9 cellular contexts compared by ENCODE assay signal in genomic region chr1:45327644-45328515, GRCh38. TPM values are rescaled to one million over a fixed set of nuclear protein-coding genes. Genes with fewer than 3 reads are reported as not detected.
DNase-seq lines count a peak whose midpoint lies in the region; ATAC-seq and TF ChIP-seq lines count a peak whose summit lies in the region.
"Had no signal": no experiment of that assay in that cellular context is flagged by ENCODE, and none has a peak within 500 bp of the region (broad histone marks: within the 10 kb centered on the region; RNA-seq: fewer than 3 reads in every experiment).

No MANE protein-coding gene starts in this region.

- no peaks in the 10 kb centered on the region for H4K20me1 ChIP-seq in SK-N-SH (ENCODE audit: insufficient read depth)

- POLR2A ChIA-PET in SK-N-SH (lab: Yijun Ruan, JAX) = interaction anchor here (0.5 to 4.9 kb wide), 4 partner anchors 12 to 121 kb away, joined by 3 to 38 read pairs (median 4); partner anchors contain the start of genes MUTYH and TOE1

- no peaks in the 10 kb centered on the region for H3K79me2 ChIP-seq in SK-N-SH (ENCODE audit: insufficient read depth)

- H3K9me3 ChIP-seq in SK-N-SH = no peaks in the 10 kb centered on the region

- TF ChIP-seq CTCF in SK-N-SH (IDR thresholded peaks at IDR 0.05) = no peak

- H3K27ac ChIP-seq in SK-N-SH (ENCODE audit: low read depth in 2 of 2, low read length in 1 of 2) (peak overlapping the region in 1 of 2 experiments; percentile 13; a peak in 1 of 4 replicates), skin epidermis (no peak overlapping the region)

- H3K4me2 ChIP-seq in SK-N-SH = no peak overlapping the region

- DNase-seq in SK-N-SH (peak; percentile 48), NCI-H2029 (lab: John Stamatoyannopoulos, UW) (peak; percentile 20), dermis blood vessel endothelial cell (peak; percentile 7), NOMO-1 treated with dmso at 0.1 percent for 144 hours (lab: John Stamatoyannopoulos, UW; ENCODE audit: unreplicated experiment) (no peak)

- H2AFZ ChIP-seq in SK-N-SH (ENCODE audit: low read depth) = no peak overlapping the region

- WGBS in SK-N-SH (ENCODE audit: low lambda C conversion rate) = 64% methylated on average over 3 of the region's 19 CpGs

- no peak overlapping the region for H3K4me3 ChIP-seq in SK-N-SH (ENCODE audit: low read depth in 2 of 2, low read length in 1 of 2)
- peak overlapping the region in 5 of 7 experiments; percentile 42 to 53 (median 47) for H3K4me3 ChIP-seq in skin epidermis

- ATAC-seq in SK-N-SH treated with all-trans-retinoic acid at 6 μM for 48 hours = no peak
- no peak for ATAC-seq in HG03378 (IDR thresholded peaks at IDR 0.05; ENCODE audit: unreplicated experiment)
- no peak for ATAC-seq in GM21786 (IDR thresholded peaks at IDR 0.05; ENCODE audit: unreplicated experiment)

- peaks cover 0 to 22% of the 10 kb centered on the region in 2 experiments for H3K36me3 ChIP-seq in SK-N-SH (replicated peaks in 1 of 2; ENCODE audit: control insufficient read depth in 1 of 2, insufficient read depth in 2 of 2, low read length in 1 of 2)

- TF ChIP-seq EP300 in SK-N-SH (IDR thresholded peaks at IDR 0.05; ENCODE audit: borderline replicate concordance in 1 of 2, low read depth in 1 of 2, low read length in 1 of 2) = no peak

- no peaks in the 10 kb centered on the region for H3K27me3 ChIP-seq in SK-N-SH (ENCODE audit: insufficient read depth)

- H3F3A ChIP-seq in SK-N-SH (replicated peaks; ENCODE audit: insufficient read depth) = no peaks in the 10 kb centered on the region

- H3K9ac ChIP-seq in SK-N-SH = no peak overlapping the region

- CTCF ChIA-PET in SK-N-SH (lab: Yijun Ruan, JAX) = interaction anchor here (0.9 to 2.3 kb wide), 4 partner anchors 22 to 313 kb away, joined by 5 to 8 read pairs (median 6); no protein-coding TSS in a partner anchor

- peaks cover 0 to 8% of the 10 kb centered on the region in 2 experiments; a peak in 1 of 4 replicates for H3K4me1 ChIP-seq in SK-N-SH (ENCODE audit: control insufficient read depth in 1 of 2, insufficient read depth in 2 of 2, low read depth in 1 of 2, low read length in 1 of 2)

- TF ChIP-seq RAD21 in SK-N-SH (IDR thresholded peaks at IDR 0.05; ENCODE audit: low read length) = no peak

- no peaks in the 10 kb centered on the region for H3K9me2 ChIP-seq in SK-N-SH

TF ChIP-seq in SK-N-SH, 30 proteins besides CTCF, POLR2A, EP300 and RAD21 (continues in another document):
- no peak for TF ChIP-seq YY1 (IDR thresholded peaks at IDR 0.05; ENCODE audit: low read depth)
- TF ChIP-seq FOXM1 (IDR thresholded peaks at IDR 0.05; ENCODE audit: low read depth) = no peak
- TF ChIP-seq, protein P1, sequence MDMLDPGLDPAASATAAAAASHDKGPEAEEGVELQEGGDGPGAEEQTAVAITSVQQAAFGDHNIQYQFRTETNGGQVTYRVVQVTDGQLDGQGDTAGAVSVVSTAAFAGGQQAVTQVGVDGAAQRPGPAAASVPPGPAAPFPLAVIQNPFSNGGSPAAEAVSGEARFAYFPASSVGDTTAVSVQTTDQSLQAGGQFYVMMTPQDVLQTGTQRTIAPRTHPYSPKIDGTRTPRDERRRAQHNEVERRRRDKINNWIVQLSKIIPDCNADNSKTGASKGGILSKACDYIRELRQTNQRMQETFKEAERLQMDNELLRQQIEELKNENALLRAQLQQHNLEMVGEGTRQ (IDR thresholded peaks at IDR 0.05; ENCODE audit: borderline replicate concordance, low read depth, low read length) = no peak
- TF ChIP-seq TAF1 (IDR thresholded peaks at IDR 0.05; ENCODE audit: borderline replicate concordance, low read depth, low read length) = no peak
- TF ChIP-seq MXI1 (IDR thresholded peaks at IDR 0.05; ENCODE audit: low read depth, low read length) = no peak
- TF ChIP-seq RXRA (IDR thresholded peaks at IDR 0.05; ENCODE audit: borderline replicate concordance, low read depth) = no peak
- no peak for TF ChIP-seq MEF2A (IDR thresholded peaks at IDR 0.05; ENCODE audit: borderline replicate concordance, low read depth)
- TF ChIP-seq TCF12 (IDR thresholded peaks at IDR 0.05) = no peak
- TF ChIP-seq PBX3 (IDR thresholded peaks at IDR 0.05) = no peak
- no peak for TF ChIP-seq GABPA (IDR thresholded peaks at IDR 0.05; ENCODE audit: low read depth)

TF ChIP-seq in SK-N-SH treated with all-trans-retinoic acid at 6 μM for 48 hours, 23 proteins besides CTCF, POLR2A, EP300 and RAD21:
- TF ChIP-seq ARNTL (CRISPR knock-in tag; IDR thresholded peaks at IDR 0.05; ENCODE audit: borderline replicate concordance, low read depth) (no peak), CSRNP3 (CRISPR knock-in tag; IDR thresholded peaks at IDR 0.05) (no peak), TCF4 (CRISPR knock-in tag; IDR thresholded peaks at IDR 0.05; ENCODE audit: borderline replicate concordance) (no peak), ZNF70 (CRISPR knock-in tag; IDR thresholded peaks at IDR 0.05) (no peak), TOX (CRISPR knock-in tag; IDR thresholded peaks at IDR 0.05; ENCODE audit: borderline replicate concordance) (no peak), ZFP30 (CRISPR knock-in tag; IDR thresholded peaks at IDR 0.05) (no peak), ESRRG (CRISPR knock-in tag; IDR thresholded peaks at IDR 0.05) (no peak), OSR1 (CRISPR knock-in tag; IDR thresholded peaks at IDR 0.05) (no peak), SNAI2 (CRISPR knock-in tag; IDR thresholded peaks at IDR 0.05) (no peak)
- TF ChIP-seq, protein P2, sequence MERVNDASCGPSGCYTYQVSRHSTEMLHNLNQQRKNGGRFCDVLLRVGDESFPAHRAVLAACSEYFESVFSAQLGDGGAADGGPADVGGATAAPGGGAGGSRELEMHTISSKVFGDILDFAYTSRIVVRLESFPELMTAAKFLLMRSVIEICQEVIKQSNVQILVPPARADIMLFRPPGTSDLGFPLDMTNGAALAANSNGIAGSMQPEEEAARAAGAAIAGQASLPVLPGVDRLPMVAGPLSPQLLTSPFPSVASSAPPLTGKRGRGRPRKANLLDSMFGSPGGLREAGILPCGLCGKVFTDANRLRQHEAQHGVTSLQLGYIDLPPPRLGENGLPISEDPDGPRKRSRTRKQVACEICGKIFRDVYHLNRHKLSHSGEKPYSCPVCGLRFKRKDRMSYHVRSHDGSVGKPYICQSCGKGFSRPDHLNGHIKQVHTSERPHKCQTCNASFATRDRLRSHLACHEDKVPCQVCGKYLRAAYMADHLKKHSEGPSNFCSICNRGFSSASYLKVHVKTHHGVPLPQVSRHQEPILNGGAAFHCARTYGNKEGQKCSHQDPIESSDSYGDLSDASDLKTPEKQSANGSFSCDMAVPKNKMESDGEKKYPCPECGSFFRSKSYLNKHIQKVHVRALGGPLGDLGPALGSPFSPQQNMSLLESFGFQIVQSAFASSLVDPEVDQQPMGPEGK (CRISPR knock-in tag; IDR thresholded peaks at IDR 0.05; ENCODE audit: borderline replicate concordance) = no peak
- TF ChIP-seq, protein P3, sequence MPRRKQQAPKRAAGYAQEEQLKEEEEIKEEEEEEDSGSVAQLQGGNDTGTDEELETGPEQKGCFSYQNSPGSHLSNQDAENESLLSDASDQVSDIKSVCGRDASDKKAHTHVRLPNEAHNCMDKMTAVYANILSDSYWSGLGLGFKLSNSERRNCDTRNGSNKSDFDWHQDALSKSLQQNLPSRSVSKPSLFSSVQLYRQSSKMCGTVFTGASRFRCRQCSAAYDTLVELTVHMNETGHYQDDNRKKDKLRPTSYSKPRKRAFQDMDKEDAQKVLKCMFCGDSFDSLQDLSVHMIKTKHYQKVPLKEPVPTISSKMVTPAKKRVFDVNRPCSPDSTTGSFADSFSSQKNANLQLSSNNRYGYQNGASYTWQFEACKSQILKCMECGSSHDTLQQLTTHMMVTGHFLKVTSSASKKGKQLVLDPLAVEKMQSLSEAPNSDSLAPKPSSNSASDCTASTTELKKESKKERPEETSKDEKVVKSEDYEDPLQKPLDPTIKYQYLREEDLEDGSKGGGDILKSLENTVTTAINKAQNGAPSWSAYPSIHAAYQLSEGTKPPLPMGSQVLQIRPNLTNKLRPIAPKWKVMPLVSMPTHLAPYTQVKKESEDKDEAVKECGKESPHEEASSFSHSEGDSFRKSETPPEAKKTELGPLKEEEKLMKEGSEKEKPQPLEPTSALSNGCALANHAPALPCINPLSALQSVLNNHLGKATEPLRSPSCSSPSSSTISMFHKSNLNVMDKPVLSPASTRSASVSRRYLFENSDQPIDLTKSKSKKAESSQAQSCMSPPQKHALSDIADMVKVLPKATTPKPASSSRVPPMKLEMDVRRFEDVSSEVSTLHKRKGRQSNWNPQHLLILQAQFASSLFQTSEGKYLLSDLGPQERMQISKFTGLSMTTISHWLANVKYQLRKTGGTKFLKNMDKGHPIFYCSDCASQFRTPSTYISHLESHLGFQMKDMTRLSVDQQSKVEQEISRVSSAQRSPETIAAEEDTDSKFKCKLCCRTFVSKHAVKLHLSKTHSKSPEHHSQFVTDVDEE (CRISPR knock-in tag; IDR thresholded peaks at IDR 0.05) = no peak

RNA-seq across cellular contexts. Expression of gene HPDL, which starts 1.2 kb away (rescaled TPM):
- 0.19 and 0.25 TPM in 2 replicates for polyA plus RNA-seq in SK-N-SH (2012; rRNA removed)
- polyA plus RNA-seq in SK-N-SH (2012; cell fraction: cytosol; rRNA removed) = 0.13 and 0.25 TPM in 2 replicates
- 0.14 and 0.42 TPM in 2 replicates for polyA plus RNA-seq in SK-N-SH (2012; cell fraction: nucleus; rRNA removed)
- total RNA-seq in dermis blood vessel endothelial cell = 0.85 and 4.6 TPM in 2 replicates
- total RNA-seq: HT1080 had no signal

RNA-seq across cellular contexts. Expression of gene TOE1, which starts 12.1 kb away (rescaled TPM):
- polyA plus RNA-seq in SK-N-SH (2012; rRNA removed) = 17.3 and 19.1 TPM in 2 replicates
- polyA plus RNA-seq in SK-N-SH (2012; cell fraction: cytosol; rRNA removed) = 12.2 and 15.6 TPM in 2 replicates
- 35.8 and 36.9 TPM in 2 replicates for polyA plus RNA-seq in SK-N-SH (2012; cell fraction: nucleus; rRNA removed)
- 21.6 and 34.7 TPM in 2 replicates for total RNA-seq in dermis blood vessel endothelial cell

RNA-seq across cellular contexts. Expression of gene MUTYH, which starts 12.4 kb away (rescaled TPM):
- polyA plus RNA-seq in SK-N-SH (2012; rRNA removed) = 21.9 and 23.3 TPM in 2 replicates
- 7.4 and 12.1 TPM in 2 replicates for polyA plus RNA-seq in SK-N-SH (2012; cell fraction: cytosol; rRNA removed)
- 95.0 and 118 TPM in 2 replicates for polyA plus RNA-seq in SK-N-SH (2012; cell fraction: nucleus; rRNA removed)
- 18.0 and 18.9 TPM in 2 replicates for total RNA-seq in dermis blood vessel endothelial cell

Comparison
In these comparisons a context has a peak if more than half of its experiments do, and no peak if none do; other contexts are left out.
1. H3K4me3 ChIP-seq: peak in skin epidermis (5 of 7); none in SK-N-SH (0 of 2).